9 cellular contexts compared by ENCODE assay signal in genomic region chr6:111843347-111844147, GRCh38. TPM values are rescaled to one million over a fixed set of nuclear protein-coding genes. Genes with fewer than 3 reads are reported as not detected.
DNase-seq lines count a peak whose midpoint lies in the region; TF ChIP-seq lines count a peak whose summit lies in the region.
"Had no signal": no experiment of that assay in that cellular context is flagged by ENCODE, and none has a peak within 500 bp of the region (broad histone marks: within the 10 kb centered on the region; RNA-seq: fewer than 3 reads in every experiment).

No MANE protein-coding gene starts in this region.

- intact Hi-C loops in lower leg skin (cut with DNase I; ENCODE audit: low total_unique reads) = no loop called here

- H3K27ac ChIP-seq in ACC112 (ENCODE audit: low read depth, low read length) = peak overlapping the region; percentile 60

- H3K79me2 ChIP-seq in ACC112 (ENCODE audit: control insufficient read depth, insufficient read depth, low read length, unreplicated experiment) = peaks cover 48% of the 10 kb centered on the region

- no peak overlapping the region for H2AFZ ChIP-seq in ACC112 (ENCODE audit: low read length, unreplicated experiment)

- no peak for TF ChIP-seq POLR2A in lower leg skin (IDR thresholded peaks at IDR 0.05)

- WGBS in lower leg skin, 2 donors = 85 to 95% methylated on average over 7 of the region's 7 CpGs

- H3K4me1 ChIP-seq in ACC112 (ENCODE audit: control insufficient read depth, insufficient read depth, low read length, unreplicated experiment) = peaks cover 65% of the 10 kb centered on the region

- H3K36me3 ChIP-seq in ACC112 (ENCODE audit: insufficient read depth, low read length) = 0 out of 2 replicates have a peak, but pooled peaks cover 3% of the 10 kb centered on the region

- no peaks in the 10 kb centered on the region for H3K27me3 ChIP-seq in ACC112 (ENCODE audit: insufficient read depth, low read length)

- H3K4me3 ChIP-seq in ACC112 (ENCODE audit: low read depth, low read length) (no peak overlapping the region), lower leg skin (ENCODE audit: low read depth, poor library complexity, severe bottlenecking) (no peak overlapping the region)

- DNase-seq in OCI-M1 (lab: John Stamatoyannopoulos, UW) (peak; percentile 96), medulla oblongata (ENCODE audit: extremely low spot score) (peak; percentile 57), occipital lobe (lab: John Stamatoyannopoulos, UW) (no peak), lower leg skin (ENCODE audit: low spot score in 2 of 2) (no peak), foreskin melanocyte (no peak), HK-2 (ENCODE audit: unreplicated experiment) (no peak)
- DNase-seq in activated T-helper 9 cell treated with anti-CD3 and anti-CD28 coated beads, Interleukin-2, amount 50 U/mL, for 16 hours (ENCODE audit: low read depth) = peak; percentile 38
- DNase-seq: NCI-H2081 had no signal

- TF ChIP-seq CTCF in lower leg skin (IDR thresholded peaks at IDR 0.05) = no peak

RNA-seq across cellular contexts. Expression of gene FYN, which starts 29.7 kb away (rescaled TPM):
- total RNA-seq in occipital lobe (246 TPM), lower leg skin (10 to 100 TPM; 56.3 to 96.4 (median 81.8) TPM)

Comparison
In these comparisons a context has a peak if more than half of its experiments do, and no peak if none do; other contexts are left out.
1. DNase-seq: peak in OCI-M1 (single experiment), activated T-helper 9 cell treated with anti-CD3 and anti-CD28 coated beads, Interleukin-2, amount 50 U/mL, for 16 hours (single experiment) and medulla oblongata (single experiment); none in occipital lobe (single experiment), lower leg skin (0 of 2), foreskin melanocyte (single experiment) and HK-2 (single experiment).